1 cellular context compared by ENCODE assay signal in the genomic region with DNA sequence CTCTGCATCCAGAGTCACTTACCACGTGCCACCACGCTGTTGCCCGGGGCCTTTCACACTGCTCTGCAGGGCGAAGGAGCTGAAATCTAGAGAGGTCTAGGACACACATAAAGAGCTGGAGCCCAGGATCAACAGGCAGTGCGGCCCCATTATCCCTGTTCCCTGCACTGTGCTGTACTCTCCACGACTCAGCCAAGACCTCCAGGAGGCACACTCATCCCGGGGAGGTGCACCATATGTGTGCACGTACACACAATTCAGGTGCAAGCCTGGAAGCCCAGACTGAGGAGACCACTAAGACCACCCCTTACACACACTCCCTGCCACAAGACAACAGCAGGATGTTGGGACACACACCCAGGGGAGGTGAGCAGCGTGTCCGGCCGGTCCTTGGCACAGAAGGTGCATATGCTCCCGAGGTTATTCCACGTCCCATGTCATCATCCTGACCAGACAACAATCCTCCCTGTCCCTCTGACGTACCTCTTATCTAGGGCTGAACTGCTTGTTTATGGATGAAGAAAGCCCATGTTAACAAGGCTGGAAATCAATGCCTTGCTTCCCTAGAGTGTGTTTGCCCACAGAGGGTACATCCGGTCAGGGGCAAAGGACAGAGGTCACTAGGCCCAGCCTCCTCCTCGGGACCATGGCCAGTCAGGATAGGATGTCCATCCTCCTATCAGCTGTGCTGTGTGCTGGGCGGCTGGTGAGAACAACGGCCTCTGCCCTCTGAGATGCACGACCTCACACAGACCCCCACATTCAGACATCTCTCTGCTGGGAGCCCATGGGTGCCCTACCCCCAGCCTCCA.
TF ChIP-seq lines count a peak whose summit lies in the region.

No MANE protein-coding gene starts in this region.

TF ChIP-seq in HepG2, 621 proteins besides CTCF, POLR2A, EP300 and RAD21 (continued from another document and continues in another):
- TF ChIP-seq, protein P1, sequence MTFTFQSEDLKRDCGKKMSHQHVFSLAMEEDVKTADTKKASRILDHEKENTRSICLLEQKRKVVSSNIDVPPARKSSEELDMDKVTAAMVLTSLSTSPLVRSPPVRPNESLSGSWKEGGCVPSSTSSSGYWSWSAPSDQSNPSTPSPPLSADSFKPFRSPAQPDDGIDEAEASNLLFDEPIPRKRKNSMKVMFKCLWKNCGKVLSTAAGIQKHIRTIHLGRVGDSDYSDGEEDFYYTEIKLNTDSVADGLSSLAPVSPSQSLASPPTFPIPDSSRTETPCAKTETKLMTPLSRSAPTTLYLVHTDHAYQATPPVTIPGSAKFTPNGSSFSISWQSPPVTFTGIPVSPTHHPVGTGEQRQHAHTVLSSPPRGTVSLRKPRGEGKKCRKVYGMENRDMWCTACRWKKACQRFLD (CRISPR knock-in tag; IDR thresholded peaks at IDR 0.05; ENCODE audit: borderline replicate concordance): no peak
- TF ChIP-seq, protein P2, sequence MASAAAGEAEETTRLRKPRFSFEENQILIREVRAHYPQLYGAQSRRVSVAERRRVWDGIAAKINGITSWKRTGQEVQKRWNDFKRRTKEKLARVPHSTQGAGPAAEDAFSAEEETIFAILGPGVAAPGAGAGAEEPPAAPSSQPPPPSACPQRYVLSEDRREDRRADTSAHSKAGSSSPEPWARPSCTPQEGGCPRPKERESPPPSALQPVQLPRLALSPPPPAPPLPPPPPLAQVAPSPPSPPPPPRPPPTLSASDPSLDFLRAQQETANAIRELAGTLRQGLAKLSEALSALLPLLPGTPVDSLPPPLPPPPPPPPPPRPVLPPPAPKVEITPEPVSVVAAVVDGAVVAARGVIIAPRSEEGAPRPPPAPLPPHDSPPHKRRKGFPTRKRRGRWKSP (CRISPR knock-in tag; IDR thresholded peaks at IDR 0.05): no peak
- TF ChIP-seq TEAD2 (CRISPR knock-in tag; IDR thresholded peaks at IDR 0.05): no peak
- no peak for TF ChIP-seq ZSCAN30 (CRISPR knock-in tag; IDR thresholded peaks at IDR 0.05)
- peak; percentile 66; the same call in 1 of the 2 replicates for TF ChIP-seq CREM (IDR thresholded peaks at IDR 0.05)
- TF ChIP-seq CREM (CRISPR knock-in tag; IDR thresholded peaks at IDR 0.05): no peak
- no peak for TF ChIP-seq RBAK (CRISPR knock-in tag; IDR thresholded peaks at IDR 0.05)
- TF ChIP-seq, protein P3, sequence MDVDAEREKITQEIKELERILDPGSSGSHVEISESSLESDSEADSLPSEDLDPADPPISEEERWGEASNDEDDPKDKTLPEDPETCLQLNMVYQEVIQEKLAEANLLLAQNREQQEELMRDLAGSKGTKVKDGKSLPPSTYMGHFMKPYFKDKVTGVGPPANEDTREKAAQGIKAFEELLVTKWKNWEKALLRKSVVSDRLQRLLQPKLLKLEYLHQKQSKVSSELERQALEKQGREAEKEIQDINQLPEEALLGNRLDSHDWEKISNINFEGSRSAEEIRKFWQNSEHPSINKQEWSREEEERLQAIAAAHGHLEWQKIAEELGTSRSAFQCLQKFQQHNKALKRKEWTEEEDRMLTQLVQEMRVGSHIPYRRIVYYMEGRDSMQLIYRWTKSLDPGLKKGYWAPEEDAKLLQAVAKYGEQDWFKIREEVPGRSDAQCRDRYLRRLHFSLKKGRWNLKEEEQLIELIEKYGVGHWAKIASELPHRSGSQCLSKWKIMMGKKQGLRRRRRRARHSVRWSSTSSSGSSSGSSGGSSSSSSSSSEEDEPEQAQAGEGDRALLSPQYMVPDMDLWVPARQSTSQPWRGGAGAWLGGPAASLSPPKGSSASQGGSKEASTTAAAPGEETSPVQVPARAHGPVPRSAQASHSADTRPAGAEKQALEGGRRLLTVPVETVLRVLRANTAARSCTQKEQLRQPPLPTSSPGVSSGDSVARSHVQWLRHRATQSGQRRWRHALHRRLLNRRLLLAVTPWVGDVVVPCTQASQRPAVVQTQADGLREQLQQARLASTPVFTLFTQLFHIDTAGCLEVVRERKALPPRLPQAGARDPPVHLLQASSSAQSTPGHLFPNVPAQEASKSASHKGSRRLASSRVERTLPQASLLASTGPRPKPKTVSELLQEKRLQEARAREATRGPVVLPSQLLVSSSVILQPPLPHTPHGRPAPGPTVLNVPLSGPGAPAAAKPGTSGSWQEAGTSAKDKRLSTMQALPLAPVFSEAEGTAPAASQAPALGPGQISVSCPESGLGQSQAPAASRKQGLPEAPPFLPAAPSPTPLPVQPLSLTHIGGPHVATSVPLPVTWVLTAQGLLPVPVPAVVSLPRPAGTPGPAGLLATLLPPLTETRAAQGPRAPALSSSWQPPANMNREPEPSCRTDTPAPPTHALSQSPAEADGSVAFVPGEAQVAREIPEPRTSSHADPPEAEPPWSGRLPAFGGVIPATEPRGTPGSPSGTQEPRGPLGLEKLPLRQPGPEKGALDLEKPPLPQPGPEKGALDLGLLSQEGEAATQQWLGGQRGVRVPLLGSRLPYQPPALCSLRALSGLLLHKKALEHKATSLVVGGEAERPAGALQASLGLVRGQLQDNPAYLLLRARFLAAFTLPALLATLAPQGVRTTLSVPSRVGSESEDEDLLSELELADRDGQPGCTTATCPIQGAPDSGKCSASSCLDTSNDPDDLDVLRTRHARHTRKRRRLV (CRISPR knock-in tag; IDR thresholded peaks at IDR 0.05): no peak
- no peak for TF ChIP-seq ZFP62 (CRISPR knock-in tag; IDR thresholded peaks at IDR 0.05)
- no peak for TF ChIP-seq ZNF713 (CRISPR knock-in tag; IDR thresholded peaks at IDR 0.05)
- TF ChIP-seq NFE2L2 (IDR thresholded peaks at IDR 0.05; ENCODE audit: low read length): no peak
- TF ChIP-seq ZNF225 (CRISPR knock-in tag; IDR thresholded peaks at IDR 0.05): no peak
- no peak for TF ChIP-seq RNF2 (conservative IDR thresholded peaks at IDR 0.05; ENCODE audit: low read depth)
- TF ChIP-seq GATA4 (IDR thresholded peaks at IDR 0.05; ENCODE audit: borderline replicate concordance, low read depth): no peak
- TF ChIP-seq HNRNPUL1 (IDR thresholded peaks at IDR 0.05; ENCODE audit: low read depth, low read length): no peak
- TF ChIP-seq ZNF335 (CRISPR knock-in tag; IDR thresholded peaks at IDR 0.05): no peak
- peak; percentile 81 for TF ChIP-seq NR2F6 (IDR thresholded peaks at IDR 0.05)
- peak; percentile 91 for TF ChIP-seq NR2F6 (CRISPR knock-in tag; IDR thresholded peaks at IDR 0.05)
- no peak for TF ChIP-seq FOSL1 (CRISPR knock-in tag; IDR thresholded peaks at IDR 0.05; ENCODE audit: borderline replicate concordance)
- peak; percentile 49 for TF ChIP-seq GABPA (IDR thresholded peaks at IDR 0.05; ENCODE audit: low read depth, low read length)
- peak; percentile 89 for TF ChIP-seq GABPA (CRISPR knock-in tag; IDR thresholded peaks at IDR 0.05; ENCODE audit: low read depth)
- 0 out of 2 replicates have a peak, but pooled peaks have one; percentile 43 for TF ChIP-seq ZSCAN29 (CRISPR knock-in tag; conservative IDR thresholded peaks at IDR 0.05)
- TF ChIP-seq SRSF4 (IDR thresholded peaks at IDR 0.05; ENCODE audit: low read depth, low read length, poor library complexity, severe bottlenecking): no peak
- TF ChIP-seq, protein P4, sequence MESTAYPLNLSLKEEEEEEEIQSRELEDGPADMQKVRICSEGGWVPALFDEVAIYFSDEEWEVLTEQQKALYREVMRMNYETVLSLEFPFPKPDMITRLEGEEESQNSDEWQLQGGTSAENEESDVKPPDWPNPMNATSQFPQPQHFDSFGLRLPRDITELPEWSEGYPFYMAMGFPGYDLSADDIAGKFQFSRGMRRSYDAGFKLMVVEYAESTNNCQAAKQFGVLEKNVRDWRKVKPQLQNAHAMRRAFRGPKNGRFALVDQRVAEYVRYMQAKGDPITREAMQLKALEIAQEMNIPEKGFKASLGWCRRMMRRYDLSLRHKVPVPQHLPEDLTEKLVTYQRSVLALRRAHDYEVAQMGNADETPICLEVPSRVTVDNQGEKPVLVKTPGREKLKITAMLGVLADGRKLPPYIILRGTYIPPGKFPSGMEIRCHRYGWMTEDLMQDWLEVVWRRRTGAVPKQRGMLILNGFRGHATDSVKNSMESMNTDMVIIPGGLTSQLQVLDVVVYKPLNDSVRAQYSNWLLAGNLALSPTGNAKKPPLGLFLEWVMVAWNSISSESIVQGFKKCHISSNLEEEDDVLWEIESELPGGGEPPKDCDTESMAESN (CRISPR knock-in tag; conservative IDR thresholded peaks at IDR 0.05): no peak
- TF ChIP-seq, protein P5, sequence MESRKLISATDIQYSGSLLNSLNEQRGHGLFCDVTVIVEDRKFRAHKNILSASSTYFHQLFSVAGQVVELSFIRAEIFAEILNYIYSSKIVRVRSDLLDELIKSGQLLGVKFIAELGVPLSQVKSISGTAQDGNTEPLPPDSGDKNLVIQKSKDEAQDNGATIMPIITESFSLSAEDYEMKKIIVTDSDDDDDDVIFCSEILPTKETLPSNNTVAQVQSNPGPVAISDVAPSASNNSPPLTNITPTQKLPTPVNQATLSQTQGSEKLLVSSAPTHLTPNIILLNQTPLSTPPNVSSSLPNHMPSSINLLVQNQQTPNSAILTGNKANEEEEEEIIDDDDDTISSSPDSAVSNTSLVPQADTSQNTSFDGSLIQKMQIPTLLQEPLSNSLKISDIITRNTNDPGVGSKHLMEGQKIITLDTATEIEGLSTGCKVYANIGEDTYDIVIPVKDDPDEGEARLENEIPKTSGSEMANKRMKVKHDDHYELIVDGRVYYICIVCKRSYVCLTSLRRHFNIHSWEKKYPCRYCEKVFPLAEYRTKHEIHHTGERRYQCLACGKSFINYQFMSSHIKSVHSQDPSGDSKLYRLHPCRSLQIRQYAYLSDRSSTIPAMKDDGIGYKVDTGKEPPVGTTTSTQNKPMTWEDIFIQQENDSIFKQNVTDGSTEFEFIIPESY (CRISPR knock-in tag; IDR thresholded peaks at IDR 0.05): no peak
- peak; percentile 75; the same call in 1 of the 2 replicates for TF ChIP-seq FOXK1 (CRISPR knock-in tag; IDR thresholded peaks at IDR 0.05; ENCODE audit: borderline replicate concordance, low read depth)
- TF ChIP-seq, protein P6, sequence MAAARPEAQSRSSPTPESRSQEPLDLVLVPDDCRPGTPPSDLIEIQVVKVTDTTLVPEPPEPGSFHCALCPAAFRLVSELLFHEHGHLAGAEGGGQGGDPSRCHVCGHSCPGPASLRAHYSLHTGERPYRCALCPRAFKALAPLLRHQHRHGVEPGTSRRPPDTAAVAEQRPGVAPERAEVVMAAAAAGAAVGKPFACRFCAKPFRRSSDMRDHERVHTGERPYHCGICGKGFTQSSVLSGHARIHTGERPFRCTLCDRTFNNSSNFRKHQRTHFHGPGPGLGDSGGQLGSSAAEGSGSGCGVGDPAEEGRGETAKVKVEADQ (CRISPR knock-in tag; IDR thresholded peaks at IDR 0.05; ENCODE audit: borderline replicate concordance): no peak
- TF ChIP-seq NPAS2 (CRISPR knock-in tag; IDR thresholded peaks at IDR 0.05; ENCODE audit: borderline replicate concordance): no peak
- TF ChIP-seq, protein P7, sequence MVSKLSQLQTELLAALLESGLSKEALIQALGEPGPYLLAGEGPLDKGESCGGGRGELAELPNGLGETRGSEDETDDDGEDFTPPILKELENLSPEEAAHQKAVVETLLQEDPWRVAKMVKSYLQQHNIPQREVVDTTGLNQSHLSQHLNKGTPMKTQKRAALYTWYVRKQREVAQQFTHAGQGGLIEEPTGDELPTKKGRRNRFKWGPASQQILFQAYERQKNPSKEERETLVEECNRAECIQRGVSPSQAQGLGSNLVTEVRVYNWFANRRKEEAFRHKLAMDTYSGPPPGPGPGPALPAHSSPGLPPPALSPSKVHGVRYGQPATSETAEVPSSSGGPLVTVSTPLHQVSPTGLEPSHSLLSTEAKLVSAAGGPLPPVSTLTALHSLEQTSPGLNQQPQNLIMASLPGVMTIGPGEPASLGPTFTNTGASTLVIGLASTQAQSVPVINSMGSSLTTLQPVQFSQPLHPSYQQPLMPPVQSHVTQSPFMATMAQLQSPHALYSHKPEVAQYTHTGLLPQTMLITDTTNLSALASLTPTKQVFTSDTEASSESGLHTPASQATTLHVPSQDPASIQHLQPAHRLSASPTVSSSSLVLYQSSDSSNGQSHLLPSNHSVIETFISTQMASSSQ (IDR thresholded peaks at IDR 0.05; ENCODE audit: low read depth): no peak
- TF ChIP-seq, protein P7 (CRISPR knock-in tag; IDR thresholded peaks at IDR 0.05; ENCODE audit: borderline replicate concordance): no peak
- TF ChIP-seq ZSCAN20 (CRISPR knock-in tag; IDR thresholded peaks at IDR 0.05; ENCODE audit: borderline replicate concordance): no peak
- TF ChIP-seq HIVEP1 (CRISPR knock-in tag; IDR thresholded peaks at IDR 0.05): peak; percentile 64; the same call in 1 of the 2 replicates
- peak; percentile 89 for TF ChIP-seq SALL1 (CRISPR knock-in tag; IDR thresholded peaks at IDR 0.05)
- no peak for TF ChIP-seq MIER3 (CRISPR knock-in tag; IDR thresholded peaks at IDR 0.05; ENCODE audit: borderline replicate concordance)
- no peak for TF ChIP-seq CHCHD3 (CRISPR knock-in tag; IDR thresholded peaks at IDR 0.05)
- no peak for TF ChIP-seq ZNF841 (CRISPR knock-in tag; IDR thresholded peaks at IDR 0.05; ENCODE audit: borderline replicate concordance)
- peak; percentile 68; the same call in 1 of the 2 replicates for TF ChIP-seq HNF4G (IDR thresholded peaks at IDR 0.05; ENCODE audit: borderline replicate concordance, low read depth, low read length)
- TF ChIP-seq HNF4G (CRISPR knock-in tag; IDR thresholded peaks at IDR 0.05; ENCODE audit: borderline replicate concordance, low read depth): peak; percentile 73; the same call in 1 of the 2 replicates
- no peak for TF ChIP-seq ZNF501 (CRISPR knock-in tag; IDR thresholded peaks at IDR 0.05)
- no peak for TF ChIP-seq ZNF124 (CRISPR knock-in tag; IDR thresholded peaks at IDR 0.05)
- TF ChIP-seq ZNF781 (CRISPR knock-in tag; IDR thresholded peaks at IDR 0.05; ENCODE audit: borderline replicate concordance, not compliant biosample characterization): no peak
- TF ChIP-seq JUNB (CRISPR knock-in tag; IDR thresholded peaks at IDR 0.05; ENCODE audit: borderline replicate concordance): no peak
- TF ChIP-seq KDM4B (CRISPR knock-in tag; IDR thresholded peaks at IDR 0.05): no peak
- TF ChIP-seq EED (CRISPR knock-in tag; IDR thresholded peaks at IDR 0.05): no peak
- no peak for TF ChIP-seq CBX1 (IDR thresholded peaks at IDR 0.05; ENCODE audit: low read depth)
- TF ChIP-seq ZNF24 (IDR thresholded peaks at IDR 0.05): no peak
- TF ChIP-seq MED8 (CRISPR knock-in tag; IDR thresholded peaks at IDR 0.05; ENCODE audit: insufficient replicate concordance): peak; percentile 24
- no peak; the same call in 1 of the 2 replicates for TF ChIP-seq SP5 (CRISPR knock-in tag; IDR thresholded peaks at IDR 0.05; ENCODE audit: borderline replicate concordance, low read depth)
